In genomic region chr22:25013634-25014033, GRCh38 we compare ENCODE assay signal across 9 cellular contexts.
DNase-seq lines count a peak whose midpoint lies in the region; ATAC-seq, FAIRE-seq and TF ChIP-seq lines count a peak whose summit lies in the region.
"Had no signal": no experiment of that assay in that cellular context is flagged by ENCODE, and none has a peak within 500 bp of the region (broad histone marks: within the 10 kb centered on the region; RNA-seq: fewer than 3 reads in every experiment).

No MANE protein-coding gene starts in this region.

- no peaks in the 10 kb centered on the region for H4K20me1 ChIP-seq in endothelial cell of umbilical vein (replicated peaks; ENCODE audit: control insufficient read depth, extremely low read depth, insufficient read depth, low read length)

- no peaks in the 10 kb centered on the region for H3K9me1 ChIP-seq in endothelial cell of umbilical vein (replicated peaks; ENCODE audit: control insufficient read depth, extremely low read depth, insufficient read depth, low read length)

- CTCF ChIA-PET in endothelial cell of umbilical vein (lab: Charles Lee) = interaction anchor here (1.0 to 2.1 kb wide), 11 partner anchors 11 to 60 kb away, joined by 3 to 12 read pairs (median 5); no protein-coding TSS in a partner anchor

- no TSS peak for BruUV-seq in endothelial cell of umbilical vein (replicated peaks; lab: Mats Ljungman, UMichigan)

- no peak overlapping the region for H4K91ac ChIP-seq in mesenchymal stem cell (ENCODE audit: low read length)

- peak; percentile 79 for FAIRE-seq in endothelial cell of umbilical vein (lab: Jason Lieb, UNC)

- no peak overlapping the region for H2BK12ac ChIP-seq in mesenchymal stem cell (ENCODE audit: low read length in 2 of 2)

- H3K23ac ChIP-seq in mesenchymal stem cell (ENCODE audit: low read length in 2 of 2) = no peak overlapping the region

- TF ChIP-seq EP300 in upper lobe of left lung (IDR thresholded peaks at IDR 0.05) = peak in 1 of 4 donors; percentile 25

- no peaks in the 10 kb centered on the region for H3K79me1 ChIP-seq in mesenchymal stem cell (replicated peaks; ENCODE audit: low read length, poor library complexity, severe bottlenecking)

- no peaks in the 10 kb centered on the region for H3K36me3 ChIP-seq in right atrium auricular region
- H3K36me3 ChIP-seq in endothelial cell of umbilical vein (ENCODE audit: control insufficient read depth in 2 of 2, extremely low read depth in 1 of 2, insufficient read depth in 2 of 2, low read length in 2 of 2) = no peaks in the 10 kb centered on the region
- H3K36me3 ChIP-seq in mesenchymal stem cell (ENCODE audit: control insufficient read depth in 1 of 2, insufficient read depth in 2 of 2, low read depth in 1 of 2, low read length in 2 of 2) = no peaks in the 10 kb centered on the region
- H3K36me3 ChIP-seq in upper lobe of left lung = no peaks in the 10 kb centered on the region

- H3K27me3 ChIP-seq in right atrium auricular region = no peaks in the 10 kb centered on the region
- no peaks in the 10 kb centered on the region for H3K27me3 ChIP-seq in endothelial cell of umbilical vein (ENCODE audit: control insufficient read depth in 2 of 2, insufficient read depth in 2 of 2, low read length in 2 of 2)
- no peaks in the 10 kb centered on the region for H3K27me3 ChIP-seq in mesenchymal stem cell (ENCODE audit: control insufficient read depth in 1 of 2, insufficient read depth in 1 of 2, low read length in 2 of 2)
- no peaks in the 10 kb centered on the region for H3K27me3 ChIP-seq in upper lobe of left lung

- TF ChIP-seq POLR2A in endothelial cell of umbilical vein (IDR thresholded peaks at IDR 0.05; ENCODE audit: low read depth, low read length) (no peak), upper lobe of left lung (IDR thresholded peaks at IDR 0.05) (no peak)

- peak; percentile 53 for ATAC-seq in Right ventricle myocardium inferior
- ATAC-seq in upper lobe of left lung (ENCODE audit: low FRiP score in 2 of 2) = peak in 1 of 2 donors; percentile 36
- no peak for ATAC-seq in GM18520 (IDR thresholded peaks at IDR 0.05; ENCODE audit: unreplicated experiment)
- no peak for ATAC-seq in HG03196 (IDR thresholded peaks at IDR 0.05; ENCODE audit: unreplicated experiment)

- TF ChIP-seq CTCF in right atrium auricular region (IDR thresholded peaks at IDR 0.05) (no peak), endothelial cell of umbilical vein (IDR thresholded peaks at IDR 0.05; ENCODE audit: extremely low read depth in 1 of 2, insufficient read depth in 1 of 2, low read depth in 1 of 2, low read length in 2 of 2) (no peak), upper lobe of left lung (IDR thresholded peaks at IDR 0.05) (no peak)

- POLR2A ChIA-PET in endothelial cell of umbilical vein (lab: Charles Lee) = interaction anchor here (0.8 to 1.2 kb wide), 3 partner anchors 9 to 31 kb away, joined by 3 to 4 read pairs (median 3); no protein-coding TSS in a partner anchor

- peak overlapping the region in 1 of 2 donors; percentile 40 for H3K27ac ChIP-seq in right atrium auricular region
- peak overlapping the region; percentile 55 for H3K27ac ChIP-seq in endothelial cell of umbilical vein (ENCODE audit: insufficient read depth, low read depth, low read length)
- no peak overlapping the region for H3K27ac ChIP-seq in mesenchymal stem cell (ENCODE audit: low read length, poor library complexity, severe bottlenecking)
- H3K27ac ChIP-seq in upper lobe of left lung = peak overlapping the region in 3 of 4 donors; percentile 2 to 70 (median 68)

- H2BK120ac ChIP-seq in mesenchymal stem cell (ENCODE audit: low read depth, low read length) = no peak overlapping the region

- no peak for DNase-seq in Right ventricle myocardium inferior (ENCODE audit: missing footprints)
- no peak for DNase-seq in right atrium auricular region (ENCODE audit: low spot score)
- peak; percentile 74 for DNase-seq in endothelial cell of umbilical vein (ENCODE audit: low read depth, low spot score)
- DNase-seq in mesenchymal stem cell = peak; percentile 73
- DNase-seq in upper lobe of left lung = no peak
- DNase-seq in NCI-H82 treated with DMSO at 0.1 percent for 48 hours (lab: John Stamatoyannopoulos, UW; ENCODE audit: unreplicated experiment) = no peak
- DNase-seq: ACHN had no signal

- intact Hi-C loops in Right ventricle myocardium inferior (cut with DNase I) = no loop called here
- intact Hi-C loops in endothelial cell of umbilical vein (cut with micrococcal nuclease) = loop anchor here (1.0 kb wide), 1 partner anchor 11 kb away; no protein-coding TSS in a partner anchor

- no peak overlapping the region for H3K4ac ChIP-seq in mesenchymal stem cell (ENCODE audit: low read depth in 1 of 2, low read length in 2 of 2)

- H3K9me3 ChIP-seq in right atrium auricular region = no peaks in the 10 kb centered on the region
- no peaks in the 10 kb centered on the region for H3K9me3 ChIP-seq in endothelial cell of umbilical vein (replicated peaks; ENCODE audit: control insufficient read depth, insufficient read depth, low read length)
- H3K9me3 ChIP-seq in mesenchymal stem cell (ENCODE audit: control insufficient read depth, low read length) = no peaks in the 10 kb centered on the region
- H3K9me3 ChIP-seq in upper lobe of left lung = no peaks in the 10 kb centered on the region

- no peak overlapping the region for H2BK15ac ChIP-seq in mesenchymal stem cell (ENCODE audit: low read depth, poor library complexity, severe bottlenecking)

- peak overlapping the region; percentile 55 for H3K4me2 ChIP-seq in endothelial cell of umbilical vein (ENCODE audit: insufficient read depth, low read length)
- no peak overlapping the region for H3K4me2 ChIP-seq in mesenchymal stem cell (ENCODE audit: low read length, poor library complexity, severe bottlenecking)

- no peak overlapping the region for H3K18ac ChIP-seq in mesenchymal stem cell (ENCODE audit: low read depth in 1 of 2, low read length in 2 of 2)

- WGBS in mesenchymal stem cell = no CpG with 5 or more reads among the region's 2 CpGs
- 71 to 78% methylated on average over 2 of the region's 2 CpGs for WGBS in upper lobe of left lung, 2 donors

- no peak overlapping the region for H2BK5ac ChIP-seq in mesenchymal stem cell (ENCODE audit: low read depth, low read length, poor library complexity, severe bottlenecking)

- H3K9ac ChIP-seq in endothelial cell of umbilical vein (replicated peaks; ENCODE audit: extremely low read depth, insufficient read depth, low read length) = no peak overlapping the region
- no peak overlapping the region for H3K9ac ChIP-seq in mesenchymal stem cell (ENCODE audit: low read length)

- H3K4me3 ChIP-seq in right atrium auricular region (no peak overlapping the region), endothelial cell of umbilical vein (replicated peaks in 1 of 3; ENCODE audit: insufficient read depth in 1 of 3, low read depth in 1 of 3, low read length in 3 of 3) (no peak overlapping the region), mesenchymal stem cell (ENCODE audit: insufficient read depth in 1 of 2, low read depth in 1 of 2, low read length in 2 of 2) (no peak overlapping the region), upper lobe of left lung (no peak overlapping the region)

- no peak overlapping the region for H4K8ac ChIP-seq in mesenchymal stem cell (ENCODE audit: low read length)

- H3K14ac ChIP-seq in mesenchymal stem cell (ENCODE audit: low read length in 2 of 2) = no peak overlapping the region

- dilution Hi-C loops in endothelial cell of umbilical vein (cut with MboI; ENCODE audit: extremely low pct_ligation_motif_present, low sequenced_read_pairs) = no loop called here

- peaks cover 0 to 34% of the 10 kb centered on the region in 2 donors for H3K4me1 ChIP-seq in right atrium auricular region
- peaks cover 31% of the 10 kb centered on the region for H3K4me1 ChIP-seq in endothelial cell of umbilical vein (ENCODE audit: control insufficient read depth, extremely low read depth, insufficient read depth, low read length)
- H3K4me1 ChIP-seq in mesenchymal stem cell (ENCODE audit: control insufficient read depth, insufficient read depth, low read depth, low read length) = peaks cover 3% of the 10 kb centered on the region
- peaks cover 12 to 33% (median 23%) of the 10 kb centered on the region in 4 donors for H3K4me1 ChIP-seq in upper lobe of left lung

- H2AFZ ChIP-seq in endothelial cell of umbilical vein (ENCODE audit: low read depth, low read length) (no peak overlapping the region), mesenchymal stem cell (ENCODE audit: low read depth, low read length) (no peak overlapping the region)

- H3K79me2 ChIP-seq in endothelial cell of umbilical vein (ENCODE audit: control insufficient read depth, insufficient read depth, low read length) = peaks cover 7% of the 10 kb centered on the region

- no peak overlapping the region for H2AK5ac ChIP-seq in mesenchymal stem cell (ENCODE audit: low read length, severe bottlenecking)

TF ChIP-seq in endothelial cell of umbilical vein, 7 proteins besides CTCF, POLR2A, EP300 and RAD21:
- TF ChIP-seq POLR2AphosphoS5 (IDR thresholded peaks at IDR 0.05; ENCODE audit: insufficient read depth, low read depth, low read length) (no peak), JUN (IDR thresholded peaks at IDR 0.05; ENCODE audit: borderline replicate concordance, insufficient read depth, insufficient read length, low read depth) (no peak), MAX (IDR thresholded peaks at IDR 0.05; ENCODE audit: insufficient read depth, insufficient read length) (no peak), FOS (IDR thresholded peaks at IDR 0.05; ENCODE audit: borderline replicate concordance, insufficient read depth, low read length) (no peak), MYC (IDR thresholded peaks at IDR 0.05; ENCODE audit: low read depth, low read length) (no peak), EZH2 (IDR thresholded peaks at IDR 0.05; ENCODE audit: borderline replicate concordance, low read depth, low read length, severe bottlenecking) (no peak), GATA2 (IDR thresholded peaks at IDR 0.05; ENCODE audit: insufficient read depth, insufficient read length, low read depth, low read length) (no peak)

Comparison
In these comparisons a context has a peak if more than half of its experiments do, and no peak if none do; other contexts are left out.
1. DNase-seq: peak in endothelial cell of umbilical vein (single experiment) and mesenchymal stem cell (single experiment); none in Right ventricle myocardium inferior (single experiment), right atrium auricular region (single experiment), upper lobe of left lung (0 of 2) and NCI-H82 treated with DMSO at 0.1 percent for 48 hours (single experiment).